Comparison of ENCODE assay signal across 35 cellular contexts in the genomic region with DNA sequence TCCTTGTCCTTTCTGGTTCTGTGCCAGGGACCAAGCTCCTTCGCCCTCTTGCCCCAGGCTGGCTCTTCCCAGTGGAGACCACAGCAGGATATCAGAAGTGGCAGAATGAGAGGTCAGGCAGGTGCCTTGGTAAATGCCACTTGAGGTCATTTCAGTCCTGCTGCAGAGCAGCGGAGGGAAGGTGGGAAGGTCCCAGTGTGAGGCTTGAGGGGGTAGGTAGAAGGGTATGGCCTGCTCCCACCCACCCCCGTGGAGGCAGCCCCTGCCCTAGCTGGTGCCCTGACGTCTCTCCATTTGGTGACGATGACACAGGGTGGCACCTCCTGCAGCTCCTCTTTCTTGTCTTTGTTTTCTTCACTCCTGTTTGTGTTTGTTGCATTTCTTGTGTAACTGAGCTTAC.
"Had no signal": no experiment of that assay in that cellular context is flagged by ENCODE, and none has a peak within 500 bp of the region (broad histone marks: within the 10 kb centered on the region; RNA-seq: fewer than 3 reads in every experiment).

No MANE protein-coding gene starts in this region.

- H3K4me3 ChIP-seq: adrenal gland, body of pancreas, breast epithelium, PC-9, SJCRH30, SK-N-MC had no signal

- H3K4me1 Mint-ChIP-seq: activated CD4-positive, alpha-beta memory T cell treated with anti-CD3 and anti-CD28 coated beads, Interleukin-2, amount 10 ng/mL, durations not matched to agents 7 days and 5 days; activated CD8-positive, alpha-beta memory T cell treated with anti-CD3 and anti-CD28 coated beads, Interleukin-2, amount 10 ng/mL, durations not matched to agents 7 days and 5 days; activated T-helper 17 cell treated with anti-CD3 and anti-CD28 coated beads, Interleukin-2, amount 50 U/mL, for 72 hours had no signal

- ATAC-seq: activated CD8-positive, alpha-beta memory T cell treated with anti-CD3 and anti-CD28 coated beads, Interleukin-2, amount 10 ng/mL, durations not matched to agents 7 days and 5 days; activated naive CD4-positive, alpha-beta T cell treated with anti-CD3 and anti-CD28 coated beads, Interleukin-2, amount 50 U/mL, for 72 hours; activated T-cell treated with anti-CD3 and anti-CD28 coated beads, Interleukin-2, amount 50 U/mL, for 72 hours; activated T-helper 17 cell treated with anti-CD3 and anti-CD28 coated beads, Interleukin-2, amount 50 U/mL, for 72 hours; body of pancreas had no signal

- H3K27me3 ChIP-seq: adrenal gland, body of pancreas, SJCRH30 had no signal

- H3K27ac ChIP-seq: adrenal gland, body of pancreas, breast epithelium, PC-9, SJCRH30, SK-N-MC had no signal

- H3K4me1 ChIP-seq: adrenal gland, body of pancreas, breast epithelium, SJCRH30 had no signal

- H3K36me3 ChIP-seq: adrenal gland, breast epithelium, SJCRH30, WERI-Rb-1 had no signal

- H2AFZ ChIP-seq: PC-9 had no signal

- H3K36me3 Mint-ChIP-seq: activated CD8-positive, alpha-beta memory T cell treated with anti-CD3 and anti-CD28 coated beads, Interleukin-2, amount 10 ng/mL, durations not matched to agents 7 days and 5 days had no signal

- H3K4me3 Mint-ChIP-seq: activated CD4-positive, alpha-beta memory T cell treated with anti-CD3 and anti-CD28 coated beads, Interleukin-2, amount 10 ng/mL, durations not matched to agents 7 days and 5 days; activated CD8-positive, alpha-beta memory T cell treated with anti-CD3 and anti-CD28 coated beads, Interleukin-2, amount 10 ng/mL, durations not matched to agents 7 days and 5 days; activated T-cell treated with anti-CD3 and anti-CD28 coated beads, Interleukin-2, amount 50 U/mL, for 72 hours; activated T-helper 17 cell treated with anti-CD3 and anti-CD28 coated beads, Interleukin-2, amount 50 U/mL, for 72 hours had no signal

- H3K27me3 Mint-ChIP-seq: activated CD4-positive, alpha-beta memory T cell treated with anti-CD3 and anti-CD28 coated beads, Interleukin-2, amount 10 ng/mL, durations not matched to agents 7 days and 5 days; activated CD8-positive, alpha-beta memory T cell treated with anti-CD3 and anti-CD28 coated beads, Interleukin-2, amount 10 ng/mL, durations not matched to agents 7 days and 5 days had no signal

- H3K9me3 ChIP-seq: adrenal gland, SJCRH30 had no signal

- DNase-seq: activated CD4-positive, alpha-beta memory T cell treated with anti-CD3 and anti-CD28 coated beads, Interleukin-2, amount 10 ng/mL, durations not matched to agents 7 days and 5 days; activated CD4-positive, alpha-beta T cell treated with anti-CD3 and anti-CD28 coated beads for 1 hour; activated CD4-positive, alpha-beta T cell treated with anti-CD3 and anti-CD28 coated beads for 48 hours; activated CD4-positive, CD25-positive, alpha-beta regulatory T cell; activated CD8-positive, alpha-beta memory T cell treated with anti-CD3 and anti-CD28 coated beads for 24 hours; activated CD8-positive, alpha-beta memory T cell treated with anti-CD3 and anti-CD28 coated beads, Interleukin-2, amount 10 ng/mL, durations not matched to agents 7 days and 5 days; activated CD8-positive, alpha-beta memory T cell treated with anti-CD3 and anti-CD28 coated beads, Interleukin-2, amount 50 U/mL, for 48 hours; activated effector memory CD4-positive, alpha-beta T cell treated with anti-CD3 and anti-CD28 coated beads, Interleukin-2, amount 50 U/mL, for 16 hours; activated naive CD4-positive, alpha-beta T cell; activated T-cell treated with anti-CD3 and anti-CD28 coated beads, Interleukin-2, amount 50 U/mL, for 72 hours; adrenal gland; caudate nucleus; Karpas-422; KBM-7; NCI-H1048; NCI-H1105 treated with DMSO at 0.1 percent for 48 hours; NCI-H1436; NCI-H1694; NCI-H1930; NCI-H2081 treated with DMSO at 0.1 percent for 48 hours; NCI-H345; NCI-H524 treated with DMSO at 0.1 percent for 48 hours; NCI-H748 treated with DMSO at 0.1 percent for 48 hours; NK-92 treated with Interleukin-12 subunit alpha and Interleukin-12 subunit beta, amount 100 ng/mL, for 24 hours; PC-9; SHP77; SJCRH30; T1000; WERI-Rb-1 had no signal

- H3K27ac Mint-ChIP-seq: activated CD4-positive, alpha-beta memory T cell treated with anti-CD3 and anti-CD28 coated beads, Interleukin-2, amount 10 ng/mL, durations not matched to agents 7 days and 5 days; activated CD8-positive, alpha-beta memory T cell treated with anti-CD3 and anti-CD28 coated beads, Interleukin-2, amount 10 ng/mL, durations not matched to agents 7 days and 5 days; activated naive CD4-positive, alpha-beta T cell treated with anti-CD3 and anti-CD28 coated beads, Interleukin-2, amount 50 U/mL, for 72 hours; activated T-cell treated with anti-CD3 and anti-CD28 coated beads, Interleukin-2, amount 50 U/mL, for 72 hours; activated T-helper 17 cell treated with anti-CD3 and anti-CD28 coated beads, Interleukin-2, amount 50 U/mL, for 72 hours had no signal

- H3K4me2 ChIP-seq: PC-9 had no signal

- FAIRE-seq: astrocyte had no signal
